ENCODE assay signal across 21 cellular contexts in the genomic region with DNA sequence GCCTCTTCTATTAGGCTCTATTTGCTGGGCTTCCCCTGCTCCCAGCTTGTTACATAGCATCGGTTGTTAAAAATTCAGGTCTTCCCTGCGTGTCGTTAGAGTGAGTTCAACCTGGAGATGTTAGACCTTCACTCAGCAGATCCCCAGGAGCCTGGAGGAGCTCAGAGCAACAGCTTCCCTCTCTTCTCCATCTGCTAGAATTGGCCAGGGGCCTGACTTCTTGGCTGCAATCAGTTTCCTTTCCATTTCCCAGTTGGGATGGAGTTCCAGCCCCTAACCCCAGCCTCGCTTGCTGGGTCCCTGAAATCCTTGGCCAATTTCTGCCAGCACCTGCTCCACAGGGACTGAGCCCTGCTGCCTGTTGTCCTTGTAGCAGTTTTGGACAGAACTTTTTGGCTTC. TPM values are rescaled to one million over a fixed set of nuclear protein-coding genes. Genes with fewer than 3 reads are reported as not detected.
DNase-seq lines count a peak whose midpoint lies in the region; ATAC-seq, FAIRE-seq and TF ChIP-seq lines count a peak whose summit lies in the region.
"Had no signal": no experiment of that assay in that cellular context is flagged by ENCODE, and none has a peak within 500 bp of the region (broad histone marks: within the 10 kb centered on the region; RNA-seq: fewer than 3 reads in every experiment).

No MANE protein-coding gene starts in this region.

- no peak overlapping the region for H4K91ac ChIP-seq in H1 (replicated peaks; ENCODE audit: insufficient read length, low read length)

- H3K27me3 ChIP-seq in GM23338 (ENCODE audit: insufficient read depth) (no peaks in the 10 kb centered on the region), H1 (replicated peaks in 1 of 4; ENCODE audit: control insufficient read depth in 3 of 4, extremely low read depth in 1 of 4, insufficient read depth in 3 of 4, low read length in 3 of 4) (no peaks in the 10 kb centered on the region)

- peaks cover 27% of the 10 kb centered on the region for H3K4me1 Mint-ChIP-seq in GM23338
- H3K4me1 Mint-ChIP-seq in T-helper 2 cell treated with Interferon-gamma antibody and Interleukin-4, amounts not matched to agents 5 μg/mL and 100 μg/mL, for 36 hours (ENCODE audit: low read depth), result no peaks in the 10 kb centered on the region
- H3K4me1 Mint-ChIP-seq: CD4-positive, alpha-beta memory T cell had no signal

- no peak overlapping the region for H4K8ac ChIP-seq in H1 (ENCODE audit: extremely low read depth, insufficient read depth, low read length)

- H2BK20ac ChIP-seq in H1 (ENCODE audit: low read length), result no peak overlapping the region

- no peaks in the 10 kb centered on the region for H3K9me3 ChIP-seq in H1 (ENCODE audit: insufficient read depth in 2 of 2, low read depth in 1 of 2, low read length in 1 of 2)
- H3K9me3 ChIP-seq: HAP-1 had no signal

- H3K27ac ChIP-seq in GM23338 (ENCODE audit: low read depth), result no peak overlapping the region
- no peak overlapping the region for H3K27ac ChIP-seq in H1 (ENCODE audit: low read depth, low read length)
- H3K27ac ChIP-seq: GM23248 had no signal

- H4K20me1 ChIP-seq in GM23338 (replicated peaks; ENCODE audit: insufficient read depth) (no peaks in the 10 kb centered on the region), H1 (replicated peaks in 1 of 2; ENCODE audit: control insufficient read depth in 1 of 2, insufficient read depth in 2 of 2, low read length in 2 of 2) (no peaks in the 10 kb centered on the region)

- TF ChIP-seq RAD21 in H1 (IDR thresholded peaks at IDR 0.05 in 1 of 2, conservative IDR thresholded peaks at IDR 0.05 in 1 of 2; ENCODE audit: low read depth in 2 of 2, low read length in 2 of 2), result no peak

- FAIRE-seq in H1 (lab: Jason Lieb, UNC), result no peak
- FAIRE-seq: G401.6, GM12892, GM19239, H54 had no signal

- H3K9me2 ChIP-seq in GM23338 (ENCODE audit: insufficient read depth), result 0 out of 2 replicates have a peak, but pooled peaks cover 11% of the 10 kb centered on the region

- no peak overlapping the region for H3K18ac ChIP-seq in H1 (ENCODE audit: extremely low read depth, low read length)

- H2BK120ac ChIP-seq in H1 (replicated peaks; ENCODE audit: low read depth, low read length), result no peak overlapping the region

- no peak for TF ChIP-seq EP300 in H1 (IDR thresholded peaks at IDR 0.05; ENCODE audit: borderline replicate concordance in 1 of 2, low read depth in 2 of 2, low read length in 2 of 2)

- H3K4me1 ChIP-seq in GM23338 (ENCODE audit: insufficient read depth), result peaks cover 20% of the 10 kb centered on the region
- peaks cover 0 to 12% (median 4%) of the 10 kb centered on the region in 4 experiments; a peak in 5 of 7 replicates for H3K4me1 ChIP-seq in H1 (replicated peaks in 1 of 4; ENCODE audit: control insufficient read depth in 3 of 4, insufficient read depth in 4 of 4, low read length in 3 of 4)

- ATAC-seq in GM23338, result no peak

- no peak for TF ChIP-seq POLR2A in H1 (IDR thresholded peaks at IDR 0.05; ENCODE audit: control extremely low read depth in 1 of 2, low read depth in 2 of 2, low read length in 2 of 2)

- no peaks in the 10 kb centered on the region for H3K79me2 ChIP-seq in GM23338 (replicated peaks; ENCODE audit: insufficient read depth)
- H3K79me2 ChIP-seq in H1 (ENCODE audit: control insufficient read depth in 1 of 2, insufficient read depth in 2 of 2, low read length in 2 of 2), result no peaks in the 10 kb centered on the region; a peak in 1 of 4 replicates

- H3K27ac Mint-ChIP-seq in GM23338, result no peak overlapping the region
- no peak overlapping the region for H3K27ac Mint-ChIP-seq in T-helper 2 cell treated with Interferon-gamma antibody and Interleukin-4, amounts not matched to agents 5 μg/mL and 100 μg/mL, for 36 hours
- H3K27ac Mint-ChIP-seq: CD4-positive, alpha-beta memory T cell; HFFc6 had no signal

- CTCF ChIA-PET in H1 (lab: Charles Lee; ENCODE audit: partially characterized antibody), result no interaction called here

- WGBS in H1 (ENCODE audit: extremely low coverage in 1 of 2, insufficient coverage in 1 of 2, insufficient read length in 1 of 2, insufficient replicate concordance in 2 of 2, low coverage in 1 of 2, low lambda C conversion rate in 2 of 2, missing lambda C conversion rate in 1 of 2), 2 experiments, result 85% methylated on average over 4 of the region's 4 CpGs; no CpG with 5 or more reads in 1 of the 2 experiments

- no peak overlapping the region for H3K14ac ChIP-seq in H1 (ENCODE audit: insufficient read length)

- no peaks in the 10 kb centered on the region for H3K23me2 ChIP-seq in H1 (ENCODE audit: low read depth, low read length)

- H3K4ac ChIP-seq in H1 (replicated peaks; ENCODE audit: insufficient read length, low read depth, low read length), result no peak overlapping the region

- H3K79me1 ChIP-seq in H1 (ENCODE audit: low read depth, low read length), result no peaks in the 10 kb centered on the region

- H3K36me3 ChIP-seq in GM23338 (ENCODE audit: insufficient read depth) (no peaks in the 10 kb centered on the region), H1 (ENCODE audit: control insufficient read depth in 2 of 4, insufficient read depth in 4 of 4, low read length in 3 of 4) (no peaks in the 10 kb centered on the region)
- H3K36me3 ChIP-seq: HAP-1 had no signal

- no peaks in the 10 kb centered on the region for H3K9me3 Mint-ChIP-seq in GM23338
- H3K9me3 Mint-ChIP-seq in T-helper 2 cell treated with Interferon-gamma antibody and Interleukin-4, amounts not matched to agents 5 μg/mL and 100 μg/mL, for 36 hours, result no peaks in the 10 kb centered on the region

- peaks cover 1% of the 10 kb centered on the region for H3K27me3 Mint-ChIP-seq in GM23338 (ENCODE audit: insufficient read depth, low read depth, poor library complexity)
- peaks cover 3% of the 10 kb centered on the region for H3K27me3 Mint-ChIP-seq in T-helper 2 cell treated with Interferon-gamma antibody and Interleukin-4, amounts not matched to agents 5 μg/mL and 100 μg/mL, for 36 hours (ENCODE audit: low read depth)

- H2AFZ ChIP-seq in GM23338 (peak overlapping the region; percentile 84; the same call in 1 of the 2 replicates), H1 (ENCODE audit: low read length) (peak overlapping the region; percentile 55)
- H2AFZ ChIP-seq: GM23248 had no signal

- H3K23ac ChIP-seq in H1 (ENCODE audit: insufficient read length), result no peak overlapping the region

- H2BK5ac ChIP-seq in H1 (ENCODE audit: low read depth, low read length), result no peak overlapping the region

- no peak overlapping the region for H4K5ac ChIP-seq in H1 (ENCODE audit: insufficient read length, low read depth, low read length)

- H3K4me3 Mint-ChIP-seq in GM23338, result no peak overlapping the region
- no peak overlapping the region for H3K4me3 Mint-ChIP-seq in T-helper 2 cell treated with Interferon-gamma antibody and Interleukin-4, amounts not matched to agents 5 μg/mL and 100 μg/mL, for 36 hours
- H3K4me3 Mint-ChIP-seq: CD4-positive, alpha-beta memory T cell; HFFc6 had no signal

- H2BK15ac ChIP-seq in H1 (ENCODE audit: low read length), result no peak overlapping the region

- H3K4me2 ChIP-seq in GM23338 (no peak overlapping the region), H1 (ENCODE audit: insufficient read depth in 1 of 2, low read depth in 2 of 2, low read length in 2 of 2) (no peak overlapping the region)

- H3K4me3 ChIP-seq in GM23338 (no peak overlapping the region), H1 (ENCODE audit: extremely low read depth in 1 of 4, insufficient read depth in 2 of 4, low read depth in 3 of 4, low read length in 4 of 4) (no peak overlapping the region)
- H3K4me3 ChIP-seq: GM23248, HAP-1 had no signal

- no peak for DNase-seq in GM23338 (ENCODE audit: low spot score)
- peak; percentile 81 for DNase-seq in cerebellar cortex (ENCODE audit: low spot score)
- DNase-seq in H1 (ENCODE audit: low read depth in 1 of 2, low spot score in 2 of 2), result no peak
- DNase-seq in T1000 (lab: John Stamatoyannopoulos, UW), result no peak
- DNase-seq in NCI-H2107 (lab: John Stamatoyannopoulos, UW), result no peak
- no peak for DNase-seq in T-helper 2 cell treated with Interferon-gamma antibody and Interleukin-4, amounts not matched to agents 5 μg/mL and 100 μg/mL, for 36 hours (ENCODE audit: low spot score)
- DNase-seq: Calu3; CD4-positive, alpha-beta memory T cell; COR-L47; DMS79 treated with DMSO at 0.1 percent for 48 hours; GM23248; HFFc6 had no signal

- H2AK5ac ChIP-seq in H1 (ENCODE audit: low read depth, low read length), result no peak overlapping the region

- TF ChIP-seq CTCF in GM23338 (conservative IDR thresholded peaks at IDR 0.05; ENCODE audit: low read depth in 2 of 2), result no peak
- TF ChIP-seq CTCF in H1 (IDR thresholded peaks at IDR 0.05; ENCODE audit: control extremely low read depth in 1 of 3, insufficient read depth in 1 of 3, low read depth in 1 of 3, low read length in 3 of 3), result no peak

- POLR2A ChIA-PET in H1 (lab: Charles Lee; ENCODE audit: partially characterized antibody), result interaction anchor here (1.0 kb wide), 1 partner anchor 10 kb away, joined by 5 read pairs; no protein-coding TSS in a partner anchor

- no peak overlapping the region for H3K9ac ChIP-seq in H1 (replicated peaks in 1 of 4; ENCODE audit: extremely low read depth in 1 of 4, low read depth in 3 of 4, low read length in 3 of 4)
- H3K9ac ChIP-seq: GM23248 had no signal

- H3K36me3 Mint-ChIP-seq in GM23338 (ENCODE audit: low read depth), result no peaks in the 10 kb centered on the region
- no peaks in the 10 kb centered on the region for H3K36me3 Mint-ChIP-seq in T-helper 2 cell treated with Interferon-gamma antibody and Interleukin-4, amounts not matched to agents 5 μg/mL and 100 μg/mL, for 36 hours (ENCODE audit: low read depth)
- H3K36me3 Mint-ChIP-seq: CD4-positive, alpha-beta memory T cell had no signal

- no peaks in the 10 kb centered on the region for H3F3A ChIP-seq in GM23338 (replicated peaks; ENCODE audit: low read depth)

- H2BK12ac ChIP-seq in H1 (ENCODE audit: low read depth, low read length), result no peak overlapping the region

- no peak overlapping the region for H3K56ac ChIP-seq in H1 (replicated peaks; ENCODE audit: insufficient read length, low read depth, low read length)

TF ChIP-seq in GM23338, 12 proteins besides CTCF, POLR2A, EP300 and RAD21 (continues in another document):
- TF ChIP-seq ZNF331 (CRISPR knock-in tag; IDR thresholded peaks at IDR 0.05; ENCODE audit: low read depth), result no peak

TF ChIP-seq in H1, 55 proteins besides CTCF, POLR2A, EP300 and RAD21 (continues in another document):
- no peak for TF ChIP-seq RFX5 (IDR thresholded peaks at IDR 0.05; ENCODE audit: borderline replicate concordance, low read depth, low read length)

RNA-seq across cellular contexts. Expression of gene MT1HL1, which starts 55.9 kb away (rescaled TPM):
- total RNA-seq in GM23338 (2014; rRNA removed; shearing (Covaris generic)), result not detected in 2 replicates
- polyA plus RNA-seq in GM23338 (2016; fragmentation: Nextera tagmentation; extraction: Ambion mirVana) (not detected in 2 replicates), H1 (2011; rRNA removed) (not detected in 2 replicates)
- total RNA-seq in H1 (2021; fragmentation: NEBNext Ultra II Directional; extraction: Animal tissue kit (Norgen Biotek cat#: 25700)), result not detected in 2 replicates
- not detected for polyA plus RNA-seq in H1 (2011; cell fraction: cytosol; rRNA removed)
- not detected for polyA plus RNA-seq in H1 (2011; cell fraction: nucleus; rRNA removed)
- not detected in 4 replicates for polyA plus RNA-seq in H1 (2012, experiment 1 of 2)
- polyA plus RNA-seq in H1 (2012, experiment 2 of 2), result not detected
- not detected for polyA plus RNA-seq in H1 (2013, experiment 1 of 2)
- polyA plus RNA-seq in H1 (2013, experiment 2 of 2), result not detected
- not detected in 2 replicates for polyA minus RNA-seq in H1 (2011; rRNA and poly(A)+ RNA removed)
- polyA minus RNA-seq in H1 (2011; cell fraction: cytosol; rRNA and poly(A)+ RNA removed), result not detected
- not detected for polyA minus RNA-seq in H1 (2011; cell fraction: nucleus; rRNA and poly(A)+ RNA removed)
- total RNA-seq: A172; A673; Calu3; CD4-positive, alpha-beta memory T cell; Daoy; GM23248; HFFc6 had no signal
- polyA plus RNA-seq: BJ; CD4-positive, alpha-beta memory T cell; GM23248 had no signal
